In genomic region chr22:46865052-46865434, GRCh38 we compare ENCODE assay signal across 19 cellular contexts.
"Had no signal": no experiment of that assay in that cellular context is flagged by ENCODE, and none has a peak within 500 bp of the region (broad histone marks: within the 10 kb centered on the region; RNA-seq: fewer than 3 reads in every experiment).

No MANE protein-coding gene starts in this region.

- H3K9me3 Mint-ChIP-seq: central memory CD8-positive, alpha-beta T cell had no signal

- H3K36me3 ChIP-seq: breast epithelium, thoracic aorta had no signal

- H3K27ac Mint-ChIP-seq: activated naive CD4-positive, alpha-beta T cell treated with anti-CD3 and anti-CD28 coated beads for 36 hours; activated naive CD8-positive, alpha-beta T cell treated with anti-CD3 and anti-CD28 coated beads, Interleukin-2, amount 10 ng/mL, durations not matched to agents 7 days and 5 days; T-cell had no signal

- H3K4me3 Mint-ChIP-seq: activated naive CD4-positive, alpha-beta T cell treated with anti-CD3 and anti-CD28 coated beads for 36 hours; activated naive CD8-positive, alpha-beta T cell treated with anti-CD3 and anti-CD28 coated beads, Interleukin-2, amount 10 ng/mL, durations not matched to agents 7 days and 5 days; activated T-cell treated with anti-CD3 and anti-CD28 coated beads, Interleukin-2, amount 50 U/mL, for 4 hours; central memory CD8-positive, alpha-beta T cell; T-cell had no signal

- H3K27ac ChIP-seq: breast epithelium, coronary artery, gastroesophageal sphincter, thoracic aorta had no signal

- H3K4me1 ChIP-seq: breast epithelium, gastroesophageal sphincter had no signal

- H3K4me3 ChIP-seq: breast epithelium, coronary artery, gastroesophageal sphincter, smooth muscle cell, thoracic aorta had no signal

- H3K27me3 ChIP-seq: breast epithelium, gastroesophageal sphincter had no signal

- H3K9me3 ChIP-seq: breast epithelium, thoracic aorta had no signal

- DNase-seq: activated CD4-positive, alpha-beta T cell treated with anti-CD3 and anti-CD28 coated beads for 1 hour; activated CD8-positive, alpha-beta memory T cell treated with anti-CD3 and anti-CD28 coated beads for 24 hours; activated CD8-positive, alpha-beta memory T cell treated with anti-CD3 and anti-CD28 coated beads, Interleukin-2, amount 50 U/mL, for 48 hours; activated naive CD4-positive, alpha-beta T cell treated with anti-CD3 and anti-CD28 coated beads for 36 hours; activated naive CD8-positive, alpha-beta T cell treated with anti-CD3 and anti-CD28 coated beads, Interleukin-2, amount 10 ng/mL, durations not matched to agents 7 days and 5 days; activated T-cell treated with anti-CD3 and anti-CD28 coated beads, Interleukin-2, amount 50 U/mL, for 4 hours; amniotic stem cell; mesenchymal stem cell; occipital lobe; stimulated activated CD4-positive, alpha-beta T cell treated with anti-CD3 and anti-CD28 coated beads, Interleukin-15, amount 100 ng/mL, for 24 hours; stimulated activated naive CD4-positive, alpha-beta T cell treated with Interleukin-2 at 50 U/mL for 16 hours; T-cell had no signal

- ATAC-seq: activated T-cell treated with anti-CD3 and anti-CD28 coated beads, Interleukin-2, amount 50 U/mL, for 4 hours; gastroesophageal sphincter; sciatic nerve; T-cell had no signal

- H3K4me1 Mint-ChIP-seq: activated naive CD8-positive, alpha-beta T cell treated with anti-CD3 and anti-CD28 coated beads, Interleukin-2, amount 10 ng/mL, durations not matched to agents 7 days and 5 days had no signal

- H3K27me3 Mint-ChIP-seq: activated naive CD8-positive, alpha-beta T cell treated with anti-CD3 and anti-CD28 coated beads, Interleukin-2, amount 10 ng/mL, durations not matched to agents 7 days and 5 days; central memory CD8-positive, alpha-beta T cell; T-cell had no signal
